Comparison of ENCODE assay signal across 26 cellular contexts in the genomic region with DNA sequence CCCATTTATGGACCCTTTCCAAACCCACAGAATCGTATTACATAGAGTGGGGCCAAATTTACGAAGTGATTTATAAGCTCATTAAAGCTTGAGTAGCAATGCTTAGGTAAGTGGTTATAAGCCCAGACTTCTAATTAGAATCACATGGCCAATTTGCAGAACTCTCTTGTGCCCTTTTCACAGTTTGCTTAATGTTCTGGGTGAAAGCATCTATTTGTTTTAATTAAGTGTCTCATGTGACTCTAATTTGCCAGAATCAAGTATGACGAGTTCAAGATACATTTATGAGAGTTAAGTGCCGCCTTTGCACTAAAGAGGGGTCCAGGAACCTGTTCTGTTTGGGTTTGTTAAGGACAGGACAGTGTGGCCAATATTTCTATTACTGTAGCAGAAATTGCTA.
"Had no signal": no experiment of that assay in that cellular context is flagged by ENCODE, and none has a peak within 500 bp of the region (broad histone marks: within the 10 kb centered on the region; RNA-seq: fewer than 3 reads in every experiment).

No MANE protein-coding gene starts in this region.

- H3K9me3 Mint-ChIP-seq: activated naive CD4-positive, alpha-beta T cell treated with anti-CD3 and anti-CD28 coated beads, Interleukin-2, amount 50 U/mL, for 24 hours; central memory CD8-positive, alpha-beta T cell had no signal

- DNase-seq: activated CD4-positive, alpha-beta T cell treated with anti-CD3 and anti-CD28 coated beads for 36 hours; activated CD4-positive, alpha-beta T cell treated with anti-CD3 and anti-CD28 coated beads, Interleukin-2, amount 10 ng/mL, durations not matched to agents 7 days and 5 days; activated CD4-positive, alpha-beta T cell treated with anti-CD3 and anti-CD28 coated beads, Interleukin-2, amount 50 U/mL, for 48 hours; activated CD8-positive, alpha-beta T cell treated with anti-CD3 and anti-CD28 coated beads, Interleukin-2, amount 10 ng/mL, durations not matched to agents 7 days and 5 days; activated gamma-delta T cell; activated naive CD4-positive, alpha-beta T cell treated with Interleukin-2 at 50 U/mL for 16 hours; activated naive CD8-positive, alpha-beta T cell treated with anti-CD3 and anti-CD28 coated beads, Interleukin-2, amount 10 ng/mL, durations not matched to agents 7 days and 5 days; activated T-cell treated with anti-CD3 and anti-CD28 coated beads, Interleukin-2, amount 50 U/mL, for 24 hours; amygdala; MM.1S; MV-4-11; NCI-H1092; NCI-H1417 treated with DMSO at 0.1 percent for 48 hours; NCI-H1694 treated with DMSO at 0.1 percent for 48 hours; NCI-H2081; NCI-H2171; NCI-H510A; NCI-H526; RPMI8226; SHP77 treated with DMSO at 0.1 percent for 48 hours; T1000; WERI-Rb-1 had no signal

- H3K27ac Mint-ChIP-seq: activated CD4-positive, alpha-beta T cell treated with anti-CD3 and anti-CD28 coated beads for 36 hours; activated CD4-positive, alpha-beta T cell treated with anti-CD3 and anti-CD28 coated beads, Interleukin-2, amount 10 ng/mL, durations not matched to agents 7 days and 5 days; activated CD8-positive, alpha-beta T cell treated with anti-CD3 and anti-CD28 coated beads, Interleukin-2, amount 10 ng/mL, durations not matched to agents 7 days and 5 days; activated naive CD4-positive, alpha-beta T cell treated with anti-CD3 and anti-CD28 coated beads, Interleukin-2, amount 50 U/mL, for 24 hours; activated naive CD8-positive, alpha-beta T cell treated with anti-CD3 and anti-CD28 coated beads, Interleukin-2, amount 10 ng/mL, durations not matched to agents 7 days and 5 days; activated T-cell treated with anti-CD3 and anti-CD28 coated beads, Interleukin-2, amount 50 U/mL, for 24 hours; activated T-helper 2 cell treated with anti-CD3 and anti-CD28 coated beads, Interferon-gamma antibody, Interleukin-2, Interleukin-4, amounts not matched to agents 10 μg/mL and 5 μg/mL and 100 μg/mL, durations not matched to agents 14 hours and 24 hours and 36 hours had no signal

- ATAC-seq: activated CD4-positive, alpha-beta T cell treated with anti-CD3 and anti-CD28 coated beads for 36 hours; activated CD8-positive, alpha-beta T cell treated with anti-CD3 and anti-CD28 coated beads, Interleukin-2, amount 10 ng/mL, durations not matched to agents 7 days and 5 days; Panc1 had no signal

- H3K4me3 Mint-ChIP-seq: activated CD4-positive, alpha-beta T cell treated with anti-CD3 and anti-CD28 coated beads for 36 hours; activated CD4-positive, alpha-beta T cell treated with anti-CD3 and anti-CD28 coated beads, Interleukin-2, amount 10 ng/mL, durations not matched to agents 7 days and 5 days; activated CD8-positive, alpha-beta T cell treated with anti-CD3 and anti-CD28 coated beads, Interleukin-2, amount 10 ng/mL, durations not matched to agents 7 days and 5 days; activated naive CD4-positive, alpha-beta T cell treated with anti-CD3 and anti-CD28 coated beads, Interleukin-2, amount 50 U/mL, for 24 hours; activated naive CD8-positive, alpha-beta T cell treated with anti-CD3 and anti-CD28 coated beads, Interleukin-2, amount 10 ng/mL, durations not matched to agents 7 days and 5 days; activated T-cell treated with anti-CD3 and anti-CD28 coated beads, Interleukin-2, amount 50 U/mL, for 24 hours; central memory CD8-positive, alpha-beta T cell had no signal

- H3K27me3 Mint-ChIP-seq: activated CD4-positive, alpha-beta T cell treated with anti-CD3 and anti-CD28 coated beads for 36 hours; activated CD4-positive, alpha-beta T cell treated with anti-CD3 and anti-CD28 coated beads, Interleukin-2, amount 10 ng/mL, durations not matched to agents 7 days and 5 days; activated naive CD4-positive, alpha-beta T cell treated with anti-CD3 and anti-CD28 coated beads, Interleukin-2, amount 50 U/mL, for 24 hours; activated naive CD8-positive, alpha-beta T cell treated with anti-CD3 and anti-CD28 coated beads, Interleukin-2, amount 10 ng/mL, durations not matched to agents 7 days and 5 days; activated T-cell treated with anti-CD3 and anti-CD28 coated beads, Interleukin-2, amount 50 U/mL, for 24 hours; central memory CD8-positive, alpha-beta T cell had no signal
